ENCODE assay signal across 13 cellular contexts in genomic region chr12:39605996-39606395, GRCh38. TPM values are rescaled to one million over a fixed set of nuclear protein-coding genes. Genes with fewer than 3 reads are reported as not detected.
A peak's percentile ranks its signal among the peaks of the same experiment; 100 is the strongest.
DNase-seq lines count a peak whose midpoint lies in the region; ATAC-seq and TF ChIP-seq lines count a peak whose summit lies in the region.
"Had no signal": no experiment of that assay in that cellular context is flagged by ENCODE, and none has a peak within 500 bp of the region (broad histone marks: within the 10 kb centered on the region; RNA-seq: fewer than 3 reads in every experiment).

No MANE protein-coding gene starts in this region.

- no peaks in the 10 kb centered on the region for H3K27me3 Mint-ChIP-seq in activated CD8-positive, alpha-beta memory T cell treated with anti-CD3 and anti-CD28 coated beads, Interleukin-2, amount 10 ng/mL, durations not matched to agents 7 days and 5 days
- H3K27me3 Mint-ChIP-seq: activated naive CD4-positive, alpha-beta T cell treated with anti-CD3 and anti-CD28 coated beads, Interleukin-2, amount 50 U/mL, for 24 hours had no signal

- H3K4me3 ChIP-seq in RWPE2 (ENCODE audit: severe bottlenecking) (no peak overlapping the region), smooth muscle cell (no peak overlapping the region), prostate gland (no peak overlapping the region)
- H3K4me3 ChIP-seq: dorsolateral prefrontal cortex, testis had no signal

- H3K9me3 Mint-ChIP-seq in activated CD8-positive, alpha-beta memory T cell treated with anti-CD3 and anti-CD28 coated beads, Interleukin-2, amount 10 ng/mL, durations not matched to agents 7 days and 5 days (ENCODE audit: low read depth), result no peaks in the 10 kb centered on the region
- H3K9me3 Mint-ChIP-seq: activated naive CD4-positive, alpha-beta T cell treated with anti-CD3 and anti-CD28 coated beads, Interleukin-2, amount 50 U/mL, for 24 hours had no signal

- no peak for TF ChIP-seq POLR2A in prostate gland (IDR thresholded peaks at IDR 0.05)

- no peak overlapping the region for H3K4me3 Mint-ChIP-seq in activated CD8-positive, alpha-beta memory T cell treated with anti-CD3 and anti-CD28 coated beads, Interleukin-2, amount 10 ng/mL, durations not matched to agents 7 days and 5 days
- H3K4me3 Mint-ChIP-seq: activated naive CD4-positive, alpha-beta T cell treated with anti-CD3 and anti-CD28 coated beads, Interleukin-2, amount 50 U/mL, for 24 hours had no signal

- intact Hi-C loops in prostate gland (cut with DNase I), result no loop called here

- no peaks in the 10 kb centered on the region for H4K20me1 ChIP-seq in smooth muscle cell (ENCODE audit: low read depth)

- peaks cover 62% of the 10 kb centered on the region for H3K36me3 Mint-ChIP-seq in activated CD8-positive, alpha-beta memory T cell treated with anti-CD3 and anti-CD28 coated beads, Interleukin-2, amount 10 ng/mL, durations not matched to agents 7 days and 5 days

- H3K4me1 ChIP-seq in RWPE2 (ENCODE audit: insufficient read depth, poor library complexity, severe bottlenecking), result peaks cover 31% of the 10 kb centered on the region
- peaks cover 9% of the 10 kb centered on the region for H3K4me1 ChIP-seq in smooth muscle cell (ENCODE audit: low read depth)
- no peaks in the 10 kb centered on the region for H3K4me1 ChIP-seq in prostate gland (replicated peaks)
- H3K4me1 ChIP-seq: testis had no signal

- TF ChIP-seq CTCF in RWPE2 (IDR thresholded peaks at IDR 0.05; ENCODE audit: poor library complexity, severe bottlenecking), result no peak
- no peak for TF ChIP-seq CTCF in smooth muscle cell (IDR thresholded peaks at IDR 0.05; ENCODE audit: borderline replicate concordance, insufficient read depth, poor library complexity, severe bottlenecking)
- TF ChIP-seq CTCF in prostate gland (IDR thresholded peaks at IDR 0.05), result no peak

- CTCF ChIA-PET in activated CD8-positive, alpha-beta memory T cell treated with anti-CD3 and anti-CD28 coated beads, Interleukin-2, amount 10 ng/mL, durations not matched to agents 7 days and 5 days (lab: Charles Lee), result interaction anchor here (1.1 kb wide), 1 partner anchor 241 kb away, joined by 3 read pairs; no protein-coding TSS in a partner anchor

- peak overlapping the region; percentile 52 for H3K27ac Mint-ChIP-seq in activated CD8-positive, alpha-beta memory T cell treated with anti-CD3 and anti-CD28 coated beads, Interleukin-2, amount 10 ng/mL, durations not matched to agents 7 days and 5 days

- peak overlapping the region; percentile 77 for H3K27ac ChIP-seq in RWPE2 (ENCODE audit: poor library complexity, severe bottlenecking)
- H3K27ac ChIP-seq in epithelial cell of prostate, result peak overlapping the region; percentile 43
- H3K27ac ChIP-seq in smooth muscle cell (ENCODE audit: low read depth), result no peak overlapping the region
- no peak overlapping the region for H3K27ac ChIP-seq in prostate gland
- H3K27ac ChIP-seq: dorsolateral prefrontal cortex, HL-60, testis had no signal

- H3F3A ChIP-seq in smooth muscle cell (ENCODE audit: low read depth), result no peaks in the 10 kb centered on the region

- H2AFZ ChIP-seq in smooth muscle cell (ENCODE audit: low read depth), result no peak overlapping the region

- peaks cover 44% of the 10 kb centered on the region for H3K4me1 Mint-ChIP-seq in activated CD8-positive, alpha-beta memory T cell treated with anti-CD3 and anti-CD28 coated beads, Interleukin-2, amount 10 ng/mL, durations not matched to agents 7 days and 5 days

- peak overlapping the region; percentile 43 for H3K4me2 ChIP-seq in smooth muscle cell

- no peak for ATAC-seq in activated CD8-positive, alpha-beta memory T cell treated with anti-CD3 and anti-CD28 coated beads, Interleukin-2, amount 10 ng/mL, durations not matched to agents 7 days and 5 days
- ATAC-seq in RWPE2 (ENCODE audit: low read depth), result peak; percentile 87

- H3K9me3 ChIP-seq in RWPE2 (ENCODE audit: severe bottlenecking), result no peaks in the 10 kb centered on the region
- no peaks in the 10 kb centered on the region for H3K9me3 ChIP-seq in smooth muscle cell (replicated peaks; ENCODE audit: low read depth)
- no peaks in the 10 kb centered on the region for H3K9me3 ChIP-seq in prostate gland
- H3K9me3 ChIP-seq: testis had no signal

- H3K36me3 ChIP-seq in RWPE2 (ENCODE audit: low read depth) (no peaks in the 10 kb centered on the region), smooth muscle cell (ENCODE audit: low read depth) (no peaks in the 10 kb centered on the region), prostate gland (no peaks in the 10 kb centered on the region)

- DNase-seq in activated CD8-positive, alpha-beta memory T cell treated with anti-CD3 and anti-CD28 coated beads, Interleukin-2, amount 10 ng/mL, durations not matched to agents 7 days and 5 days, result no peak
- DNase-seq in activated CD8-positive, alpha-beta memory T cell treated with anti-CD3 and anti-CD28 coated beads, Interleukin-2, amount 50 U/mL, for 48 hours, result no peak
- no peak for DNase-seq in RWPE2 (ENCODE audit: low spot score)
- no peak for DNase-seq in epithelial cell of prostate (ENCODE audit: low read depth, low spot score)
- no peak for DNase-seq in smooth muscle cell (lab: John Stamatoyannopoulos, UW; ENCODE audit: unreplicated experiment)
- DNase-seq in DMS53 (lab: John Stamatoyannopoulos, UW), result no peak
- no peak for DNase-seq in prostate gland (ENCODE audit: low spot score)
- no peak for DNase-seq in NCI-H2196 (lab: John Stamatoyannopoulos, UW; ENCODE audit: unreplicated experiment)
- DNase-seq: activated CD4-positive, alpha-beta T cell treated with anti-CD3 and anti-CD28 coated beads, Interleukin-2, amount 50 U/mL, for 48 hours; dorsolateral prefrontal cortex; testis had no signal

- H3K9ac ChIP-seq in smooth muscle cell (ENCODE audit: low read depth), result no peak overlapping the region

- no peaks in the 10 kb centered on the region for H3K79me2 ChIP-seq in smooth muscle cell (ENCODE audit: low read depth)

- 38% methylated on average over 3 of the region's 3 CpGs for WGBS in smooth muscle cell (ENCODE audit: low lambda C conversion rate)
- 67% methylated on average over 3 of the region's 3 CpGs for WGBS in prostate gland

- no peaks in the 10 kb centered on the region for H3K27me3 ChIP-seq in RWPE2 (ENCODE audit: insufficient read depth, poor library complexity, severe bottlenecking)
- no peaks in the 10 kb centered on the region for H3K27me3 ChIP-seq in smooth muscle cell (ENCODE audit: low read depth)
- no peaks in the 10 kb centered on the region for H3K27me3 ChIP-seq in prostate gland (replicated peaks; ENCODE audit: insufficient read depth)
- H3K27me3 ChIP-seq: dorsolateral prefrontal cortex, testis had no signal

RNA-seq across cellular contexts. Expression of gene ABCD2, which starts 13.6 kb away (rescaled TPM):
- total RNA-seq in activated CD8-positive, alpha-beta memory T cell treated with anti-CD3 and anti-CD28 coated beads, Interleukin-2, amount 10 ng/mL, durations not matched to agents 7 days and 5 days, result 10 to 100 TPM; 25.0 to 26.6 TPM
- total RNA-seq in smooth muscle cell, result 0.04 TPM in 1 of 2 replicates, not detected in the other
- polyA plus RNA-seq in smooth muscle cell, result not detected in 2 replicates
- total RNA-seq in prostate gland, result under 1 TPM in 1 of 2 donors, not detected in 1; 0.40 TPM

Comparison
In these comparisons a context has a peak if more than half of its experiments do, and no peak if none do; other contexts are left out.
1. H3K27ac ChIP-seq: peak in RWPE2 (single experiment) and epithelial cell of prostate (single experiment); none in smooth muscle cell (single experiment) and prostate gland (0 of 2).
2. RNA of gene ABCD2, which starts 13.6 kb away (total RNA-seq): 25.0 to 26.6 TPM in activated CD8-positive, alpha-beta memory T cell treated with anti-CD3 and anti-CD28 coated beads, Interleukin-2, amount 10 ng/mL, durations not matched to agents 7 days and 5 days; 0.40 TPM in prostate gland and 0.04 TPM in smooth muscle cell; every median in the first group is over 10 times any median in the second.